Comparison of ENCODE assay signal across 10 cellular contexts in genomic region chr13:107170270-107170931, GRCh38.
"Had no signal": no experiment of that assay in that cellular context is flagged by ENCODE, and none has a peak within 500 bp of the region (broad histone marks: within the 10 kb centered on the region; RNA-seq: fewer than 3 reads in every experiment).

No MANE protein-coding gene starts in this region.

- H3K4me1 ChIP-seq: thyroid gland had no signal

- H3K9me3 ChIP-seq: neutrophil, thyroid gland had no signal

- H3K27ac ChIP-seq: cardiac muscle cell, neutrophil, thyroid gland had no signal

- ATAC-seq: naive thymus-derived CD4-positive, alpha-beta T cell had no signal

- H3K4me3 ChIP-seq: cardiac muscle cell, thyroid gland had no signal

- H3K27me3 ChIP-seq: cardiac muscle cell, neutrophil, thyroid gland had no signal

- H3K36me3 ChIP-seq: cardiac muscle cell, neutrophil, thyroid gland had no signal

- DNase-seq: activated B cell treated with CpG ODN at 0.5 μM for 24 hours; activated CD4-positive, alpha-beta T cell treated with anti-CD3 and anti-CD28 coated beads, Interleukin-2, amount 10 ng/mL, durations not matched to agents 24 days and 14 days; activated naive CD4-positive, alpha-beta T cell treated with Interleukin-2 at 50 U/mL for 16 hours; foreskin melanocyte; naive thymus-derived CD4-positive, alpha-beta T cell; posterior cingulate gyrus; small intestine had no signal
